In genomic region chr22:44003776-44004460, GRCh38 we compare ENCODE assay signal across 17 cellular contexts. TPM values are rescaled to one million over a fixed set of nuclear protein-coding genes. Genes with fewer than 3 reads are reported as not detected.
DNase-seq lines count a peak whose midpoint lies in the region; ATAC-seq and TF ChIP-seq lines count a peak whose summit lies in the region.
"Had no signal": no experiment of that assay in that cellular context is flagged by ENCODE, and none has a peak within 500 bp of the region (broad histone marks: within the 10 kb centered on the region; RNA-seq: fewer than 3 reads in every experiment).

No MANE protein-coding gene starts in this region.

- peaks cover 0 to 19% (median 0%) of the 10 kb centered on the region in 9 donors for H3K36me3 ChIP-seq in heart right ventricle
- H3K36me3 ChIP-seq in brain microvascular endothelial cell (replicated peaks), result peaks cover under 1% of the 10 kb centered on the region
- H3K36me3 ChIP-seq in upper lobe of right lung, result peaks cover 6% of the 10 kb centered on the region

- 80 to 84% methylated on average over 10 of the region's 10 CpGs for WGBS in heart right ventricle, 2 donors

- in situ Hi-C loops in brain microvascular endothelial cell (cut with HindIII; ENCODE audit: low pct_ligation_motif_present, low sequenced_read_pairs), result no loop called here

- intact Hi-C loops in heart right ventricle (cut with DNase I), result no loop called here
- intact Hi-C loops in Right ventricle myocardium superior (cut with DNase I), result no loop called here
- intact Hi-C loops in upper lobe of right lung (cut with DNase I), result no loop called here

- no peak for DNase-seq in heart right ventricle
- DNase-seq in Right ventricle myocardium superior, result no peak
- DNase-seq in brain microvascular endothelial cell, result no peak
- peak; percentile 70 for DNase-seq in left kidney (ENCODE audit: low read depth, low spot score)
- peak; percentile 59 for DNase-seq in upper lobe of right lung
- no peak for DNase-seq in GM03348 (ENCODE audit: low spot score)
- DNase-seq in NCI-H1436 (lab: John Stamatoyannopoulos, UW), result no peak
- no peak for DNase-seq in NCI-H2107 treated with DMSO at 0.1 percent for 48 hours (lab: John Stamatoyannopoulos, UW; ENCODE audit: unreplicated experiment)
- DNase-seq: activated CD4-positive, alpha-beta T cell treated with anti-CD3 and anti-CD28 coated beads, Interleukin-2, amount 10 ng/mL, durations not matched to agents 24 days and 14 days; activated T-cell treated with anti-CD3 and anti-CD28 coated beads, Interleukin-2, amount 50 U/mL, for 1 hour; Calu3; glutamatergic neuron; GOT3; naive B cell; NCI-H2081; NK-92 treated with Interleukin-12 subunit alpha and Interleukin-12 subunit beta, amount 100 ng/mL, for 24 hours; SHP77 treated with DMSO at 0.1 percent for 48 hours had no signal

- peak in 7 of 9 donors; percentile 7 to 56 (median 38) for TF ChIP-seq CTCF in heart right ventricle (IDR thresholded peaks at IDR 0.05)
- peak; percentile 65 for TF ChIP-seq CTCF in brain microvascular endothelial cell (IDR thresholded peaks at IDR 0.05; ENCODE audit: low read depth, low read length, missing control alignments)
- no peak for TF ChIP-seq CTCF in upper lobe of right lung (IDR thresholded peaks at IDR 0.05)

- H3K27me3 ChIP-seq in heart right ventricle, result no peaks in the 10 kb centered on the region
- H3K27me3 ChIP-seq in brain microvascular endothelial cell (replicated peaks), result no peaks in the 10 kb centered on the region
- no peaks in the 10 kb centered on the region for H3K27me3 ChIP-seq in upper lobe of right lung

- peaks cover 0 to 25% (median 13%) of the 10 kb centered on the region in 9 donors for H3K4me1 ChIP-seq in heart right ventricle
- H3K4me1 ChIP-seq in upper lobe of right lung, result no peaks in the 10 kb centered on the region

- H3K27ac ChIP-seq in heart right ventricle (no peak overlapping the region), brain microvascular endothelial cell (no peak overlapping the region), upper lobe of right lung (no peak overlapping the region)

- H3K4me3 ChIP-seq in heart right ventricle (no peak overlapping the region), brain microvascular endothelial cell (ENCODE audit: low read depth, low read length) (no peak overlapping the region), upper lobe of right lung (no peak overlapping the region)

- ATAC-seq in heart right ventricle (peak in 5 of 8 donors; percentile 5 to 50 (median 27)), Right ventricle myocardium superior (ENCODE audit: poor library complexity) (no peak), upper lobe of right lung (no peak)

- H3K9me3 ChIP-seq in heart right ventricle, result peaks cover 0 to 5% (median 0%) of the 10 kb centered on the region in 11 donors
- H3K9me3 ChIP-seq in upper lobe of right lung, result no peaks in the 10 kb centered on the region

RNA-seq across cellular contexts. Expression of gene PARVB, which starts 20.2 kb away (rescaled TPM):
- total RNA-seq in heart right ventricle, result 100 to 1,000 TPM in 4 of 10 donors, 10 to 100 TPM in 6; 53.9 to 201 (median 92.3) TPM
- polyA plus RNA-seq in heart right ventricle, result 10 to 100 TPM; 46.7 to 69.9 TPM
- 194 TPM for total RNA-seq in Right ventricle myocardium superior
- 49.3 TPM for total RNA-seq in upper lobe of right lung

RNA-seq across cellular contexts. Expression of gene SAMM50, which starts 48.7 kb away (rescaled TPM):
- total RNA-seq in heart right ventricle (10 to 100 TPM; 58.1 to 90.6 (median 74.1) TPM), Right ventricle myocardium superior (78.0 TPM), upper lobe of right lung (25.7 TPM)
- 10 to 100 TPM; 15.3 to 47.6 TPM for polyA plus RNA-seq in heart right ventricle

Comparison
In these comparisons a context has a peak if more than half of its experiments do, and no peak if none do; other contexts are left out.
1. ATAC-seq: peak in heart right ventricle (5 of 8); none in Right ventricle myocardium superior (single experiment) and upper lobe of right lung (single experiment).
2. DNase-seq: peak in left kidney (single experiment) and upper lobe of right lung (single experiment); none in heart right ventricle (0 of 2), Right ventricle myocardium superior (single experiment), brain microvascular endothelial cell (single experiment), GM03348 (single experiment), NCI-H1436 (single experiment) and NCI-H2107 treated with DMSO at 0.1 percent for 48 hours (single experiment).